In the genomic region with DNA sequence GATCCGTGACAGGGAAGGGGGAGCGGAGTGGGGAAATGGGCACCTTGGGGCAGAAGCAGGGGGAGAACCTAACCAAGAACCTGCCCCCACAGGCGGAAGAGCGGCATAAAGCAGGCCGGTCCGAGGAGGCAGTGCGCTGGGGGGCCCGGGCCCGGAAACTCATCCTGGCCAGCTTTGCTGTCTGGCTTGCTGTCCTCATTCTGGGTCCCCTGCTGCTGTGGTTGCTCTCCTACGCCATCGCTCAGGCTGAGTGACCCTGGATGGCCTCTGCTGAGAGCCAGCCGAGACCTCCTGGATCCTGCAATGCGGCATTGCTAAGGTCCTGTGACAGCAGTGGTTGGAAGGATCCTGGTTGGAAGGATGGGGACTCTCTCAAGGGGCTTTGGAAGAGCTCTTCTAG, we compare ENCODE assay signal across 19 cellular contexts. TPM values are rescaled to one million over a fixed set of nuclear protein-coding genes. Genes with fewer than 3 reads are reported as not detected.
A peak's percentile ranks its signal among the peaks of the same experiment; 100 is the strongest.
DNase-seq lines count a peak whose midpoint lies in the region; ATAC-seq and TF ChIP-seq lines count a peak whose summit lies in the region.
"Had no signal": no experiment of that assay in that cellular context is flagged by ENCODE, and none has a peak within 500 bp of the region (broad histone marks: within the 10 kb centered on the region; RNA-seq: fewer than 3 reads in every experiment).

No MANE protein-coding gene starts in this region.

- no peaks in the 10 kb centered on the region for H3K9me3 Mint-ChIP-seq in activated naive CD8-positive, alpha-beta T cell (ENCODE audit: low read depth)
- no peaks in the 10 kb centered on the region for H3K9me3 Mint-ChIP-seq in activated naive CD8-positive, alpha-beta T cell treated with anti-CD3 and anti-CD28 coated beads for 36 hours
- no peaks in the 10 kb centered on the region for H3K9me3 Mint-ChIP-seq in nephron progenitor cell

- no peak for TF ChIP-seq POLR2A in transverse colon (IDR thresholded peaks at IDR 0.05)

- H3K4me1 ChIP-seq in ectodermal cell (ENCODE audit: control insufficient read depth, insufficient read depth, low read length) (no peaks in the 10 kb centered on the region), transverse colon (peaks cover 8 to 71% (median 47%) of the 10 kb centered on the region in 4 donors)

- no peak for TF ChIP-seq EP300 in transverse colon (IDR thresholded peaks at IDR 0.05; ENCODE audit: low read depth)

- H3K36me3 Mint-ChIP-seq in activated naive CD8-positive, alpha-beta T cell = peaks cover 9% of the 10 kb centered on the region
- peaks cover 26% of the 10 kb centered on the region for H3K36me3 Mint-ChIP-seq in activated naive CD8-positive, alpha-beta T cell treated with anti-CD3 and anti-CD28 coated beads for 36 hours
- peaks cover 34% of the 10 kb centered on the region for H3K36me3 Mint-ChIP-seq in nephron progenitor cell (ENCODE audit: low read depth)

- peak overlapping the region; percentile 64 for H3K27ac Mint-ChIP-seq in activated naive CD8-positive, alpha-beta T cell
- H3K27ac Mint-ChIP-seq in activated naive CD8-positive, alpha-beta T cell treated with anti-CD3 and anti-CD28 coated beads for 36 hours = no peak overlapping the region
- H3K27ac Mint-ChIP-seq in nephron progenitor cell = peak overlapping the region; percentile 4

- ATAC-seq in esophagus mucosa = no peak
- ATAC-seq: left lung had no signal

- peak overlapping the region; percentile 8 for H3K27ac ChIP-seq in ectodermal cell (ENCODE audit: insufficient read depth, low read depth, low read length, poor library complexity, severe bottlenecking)
- peak overlapping the region; percentile 67 to 92 (median 80) for H3K27ac ChIP-seq in transverse colon
- H3K27ac ChIP-seq: left lung had no signal

- H3K4me1 Mint-ChIP-seq in activated naive CD8-positive, alpha-beta T cell (ENCODE audit: low read depth) = peaks cover 23% of the 10 kb centered on the region
- H3K4me1 Mint-ChIP-seq in activated naive CD8-positive, alpha-beta T cell treated with anti-CD3 and anti-CD28 coated beads for 36 hours = peaks cover 20% of the 10 kb centered on the region
- H3K4me1 Mint-ChIP-seq in nephron progenitor cell = peaks cover 22% of the 10 kb centered on the region

- H3K4me3 ChIP-seq in ectodermal cell (ENCODE audit: insufficient read depth, low read depth, low read length) (no peak overlapping the region), transverse colon (no peak overlapping the region)
- H3K4me3 ChIP-seq: coronary artery, left lung had no signal

- H3K36me3 ChIP-seq in ectodermal cell (ENCODE audit: control insufficient read depth, insufficient read depth, low read length) (peaks cover 10% of the 10 kb centered on the region), transverse colon (peaks cover 0 to 9% (median 4%) of the 10 kb centered on the region in 4 donors)

- no peaks in the 10 kb centered on the region for H3K27me3 Mint-ChIP-seq in activated naive CD8-positive, alpha-beta T cell
- H3K27me3 Mint-ChIP-seq in activated naive CD8-positive, alpha-beta T cell treated with anti-CD3 and anti-CD28 coated beads for 36 hours = no peaks in the 10 kb centered on the region
- H3K27me3 Mint-ChIP-seq in nephron progenitor cell (ENCODE audit: low read depth, poor library complexity) = no peaks in the 10 kb centered on the region

- no peak for TF ChIP-seq CTCF in nephron progenitor cell (IDR thresholded peaks at IDR 0.05)
- TF ChIP-seq CTCF in transverse colon (IDR thresholded peaks at IDR 0.05) = no peak

- H3K27me3 ChIP-seq in ectodermal cell (ENCODE audit: control insufficient read depth, insufficient read depth, low read length, poor library complexity, severe bottlenecking) = no peaks in the 10 kb centered on the region
- no peaks in the 10 kb centered on the region for H3K27me3 ChIP-seq in transverse colon
- H3K27me3 ChIP-seq: left lung had no signal

- intact Hi-C loops in transverse colon (cut with DNase I; ENCODE audit: low total_unique reads) = no loop called here

- 94 to 95% methylated on average over 13 of the region's 13 CpGs for WGBS in ectodermal cell, 2 experiments
- WGBS in transverse colon (ENCODE audit: low coverage in 1 of 2), 2 donors = 94 to 97% methylated on average over 4 to 13 of the region's 13 CpGs

- in situ Hi-C loops in transverse colon (cut with MboI; ENCODE audit: low pct_ligation_motif_present in 1 of 4, low pct_unique_long_range_greater_than_20kb in 1 of 4, low sequenced_read_pairs in 3 of 4) = no loop called here

- H3K9me3 ChIP-seq in ectodermal cell (ENCODE audit: control insufficient read depth, low read length) (no peaks in the 10 kb centered on the region), transverse colon (no peaks in the 10 kb centered on the region)
- H3K9me3 ChIP-seq: left lung had no signal

- no peak overlapping the region for H3K4me3 Mint-ChIP-seq in activated naive CD8-positive, alpha-beta T cell
- H3K4me3 Mint-ChIP-seq in activated naive CD8-positive, alpha-beta T cell treated with anti-CD3 and anti-CD28 coated beads for 36 hours = no peak overlapping the region
- H3K4me3 Mint-ChIP-seq in nephron progenitor cell = no peak overlapping the region
- H3K4me3 Mint-ChIP-seq: CD14-positive monocyte had no signal

- no peak for DNase-seq in activated naive CD8-positive, alpha-beta T cell treated with anti-CD3 and anti-CD28 coated beads for 36 hours
- DNase-seq in nephron progenitor cell = no peak
- DNase-seq in transverse colon = no peak
- no peak for DNase-seq in HUDEP-2 (lab: John Stamatoyannopoulos, UW; ENCODE audit: unreplicated experiment in 76 of 76)
- no peak for DNase-seq in inferior parietal cortex (ENCODE audit: extremely low spot score)
- DNase-seq: ACHN; activated gamma-delta T cell; DMS153; KBM-7; left lung; NCI-H2081; NCI-H510A; small intestine; stimulated activated CD8-positive, alpha-beta memory T cell treated with anti-CD3 and anti-CD28 coated beads, Interleukin-4, amount 100 ng/mL, for 48 hours had no signal

RNA-seq across cellular contexts. Expression of a gene that starts 4.5 kb away (rescaled TPM):
- 10 to 100 TPM; 31.1 to 32.0 TPM for total RNA-seq in activated naive CD8-positive, alpha-beta T cell treated with anti-CD3 and anti-CD28 coated beads for 36 hours
- 41.4 TPM for polyA plus RNA-seq in ectodermal cell (2013, experiment 1 of 4)
- polyA plus RNA-seq in ectodermal cell (2013, experiment 2 of 4) = 44.2 TPM
- polyA plus RNA-seq in ectodermal cell (2013, experiment 3 of 4) = 37.8 TPM
- polyA plus RNA-seq in ectodermal cell (2013, experiment 4 of 4) = 41.3 TPM
- total RNA-seq in transverse colon = 100 to 1,000 TPM in 1 of 4 donors, 10 to 100 TPM in 3; 41.1 to 152 (median 66.4) TPM
- total RNA-seq in esophagus mucosa = 16.9 TPM

RNA-seq across cellular contexts. Expression of a gene that starts 18.2 kb away (rescaled TPM):
- total RNA-seq in activated naive CD8-positive, alpha-beta T cell treated with anti-CD3 and anti-CD28 coated beads for 36 hours = 1 to 10 TPM; 3.7 to 6.4 TPM
- 7.8 TPM for polyA plus RNA-seq in ectodermal cell (2013, experiment 1 of 4)
- 7.3 TPM for polyA plus RNA-seq in ectodermal cell (2013, experiment 2 of 4)
- polyA plus RNA-seq in ectodermal cell (2013, experiment 3 of 4) = 5.2 TPM
- 5.8 TPM for polyA plus RNA-seq in ectodermal cell (2013, experiment 4 of 4)
- total RNA-seq in transverse colon (10 to 100 TPM in 1 of 4 donors, 1 to 10 TPM in 3; 3.3 to 15.5 (median 6.0) TPM), esophagus mucosa (2.2 TPM)

RNA-seq across cellular contexts. Expression of a gene that starts 18.4 kb away (rescaled TPM):
- 100 to 1,000 TPM in 1 of 2 experiments, 10 to 100 TPM in 1; 95.2 to 107 TPM for total RNA-seq in activated naive CD8-positive, alpha-beta T cell treated with anti-CD3 and anti-CD28 coated beads for 36 hours
- polyA plus RNA-seq in ectodermal cell (2013, experiment 1 of 4) = 99.4 TPM
- 94.3 TPM for polyA plus RNA-seq in ectodermal cell (2013, experiment 2 of 4)
- polyA plus RNA-seq in ectodermal cell (2013, experiment 3 of 4) = 65.2 TPM
- 76.5 TPM for polyA plus RNA-seq in ectodermal cell (2013, experiment 4 of 4)
- total RNA-seq in transverse colon = 100 to 1,000 TPM in 1 of 4 donors, 10 to 100 TPM in 3; 55.3 to 105 (median 77.8) TPM
- total RNA-seq in esophagus mucosa = 56.8 TPM

RNA-seq across cellular contexts. Expression of a gene that starts 43.3 kb away (rescaled TPM):
- total RNA-seq in activated naive CD8-positive, alpha-beta T cell treated with anti-CD3 and anti-CD28 coated beads for 36 hours = 1 to 10 TPM; 5.4 to 5.5 TPM
- 28.0 TPM for polyA plus RNA-seq in ectodermal cell (2013, experiment 1 of 4)
- polyA plus RNA-seq in ectodermal cell (2013, experiment 2 of 4) = 33.7 TPM
- polyA plus RNA-seq in ectodermal cell (2013, experiment 3 of 4) = 24.7 TPM
- polyA plus RNA-seq in ectodermal cell (2013, experiment 4 of 4) = 26.9 TPM
- total RNA-seq in transverse colon = 10 to 100 TPM; 13.5 to 29.9 (median 16.4) TPM
- total RNA-seq in esophagus mucosa = 4.7 TPM

RNA-seq across cellular contexts. Expression of a gene that starts 44.7 kb away (rescaled TPM):
- total RNA-seq in activated naive CD8-positive, alpha-beta T cell treated with anti-CD3 and anti-CD28 coated beads for 36 hours = 10 to 100 TPM; 66.1 to 72.6 TPM
- 45.8 TPM for polyA plus RNA-seq in ectodermal cell (2013, experiment 1 of 4)
- polyA plus RNA-seq in ectodermal cell (2013, experiment 2 of 4) = 62.0 TPM
- polyA plus RNA-seq in ectodermal cell (2013, experiment 3 of 4) = 31.4 TPM
- polyA plus RNA-seq in ectodermal cell (2013, experiment 4 of 4) = 38.0 TPM
- total RNA-seq in transverse colon (100 to 1,000 TPM in 1 of 4 donors, 10 to 100 TPM in 3; 43.8 to 135 (median 71.3) TPM), esophagus mucosa (29.5 TPM)
